ENCODE assay signal across 8 cellular contexts in the genomic region with DNA sequence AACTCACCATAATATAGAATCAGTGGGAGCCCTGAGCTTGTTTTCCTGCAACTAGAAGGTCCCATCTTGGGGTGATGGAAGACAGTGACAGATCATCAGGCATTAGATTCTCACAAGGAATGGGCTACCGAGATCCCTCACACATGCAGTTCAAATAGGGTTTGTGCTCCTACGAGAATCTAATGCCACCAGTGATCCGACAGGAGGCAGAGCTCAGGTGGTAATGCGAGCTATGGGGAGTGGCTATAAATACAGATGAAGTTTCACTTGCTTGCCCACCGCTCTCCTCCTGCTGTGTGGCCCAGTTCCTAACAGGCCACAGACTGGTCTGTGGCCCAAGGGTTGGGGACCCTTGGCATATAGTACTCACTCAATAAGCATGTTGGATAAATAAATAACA.
"Had no signal": no experiment of that assay in that cellular context is flagged by ENCODE, and none has a peak within 500 bp of the region (broad histone marks: within the 10 kb centered on the region; RNA-seq: fewer than 3 reads in every experiment).

No MANE protein-coding gene starts in this region.

- FAIRE-seq: HepG2, HTR-8/SVneo had no signal

- H3K4me2 ChIP-seq: KMS-11 had no signal

- H3K9me3 Mint-ChIP-seq: IgD-negative memory B cell had no signal

- H3K27ac ChIP-seq: HL-60, KMS-11 had no signal

- ATAC-seq: HepG2 had no signal

- DNase-seq: IMR-90, KBM-7, KG1 had no signal

- H3K9ac ChIP-seq: KMS-11 had no signal

- H3K27ac Mint-ChIP-seq: IgD-negative memory B cell had no signal

- H3K4me3 Mint-ChIP-seq: IgD-negative memory B cell had no signal
